Comparison of ENCODE assay signal across 1 cellular context in genomic region chrX:132488092-132488749, GRCh38.
TF ChIP-seq lines count a peak whose summit lies in the region.

No MANE protein-coding gene starts in this region.

TF ChIP-seq in endothelial cell of umbilical vein, 7 proteins besides CTCF, POLR2A, EP300 and RAD21 (continued from another document):
- TF ChIP-seq MYC (IDR thresholded peaks at IDR 0.05; ENCODE audit: low read depth, low read length) (no peak), GATA2 (IDR thresholded peaks at IDR 0.05; ENCODE audit: insufficient read depth, insufficient read length, low read depth, low read length) (no peak), EZH2 (IDR thresholded peaks at IDR 0.05; ENCODE audit: borderline replicate concordance, low read depth, low read length, severe bottlenecking) (no peak), POLR2AphosphoS5 (IDR thresholded peaks at IDR 0.05; ENCODE audit: insufficient read depth, low read depth, low read length) (no peak)
TF ChIP-seq in endothelial cell of umbilical vein: peak in this region for 0.
